In genomic region chr1:111602974-111603373, GRCh38 we compare ENCODE assay signal across 13 cellular contexts. TPM values are rescaled to one million over a fixed set of nuclear protein-coding genes. Genes with fewer than 3 reads are reported as not detected.
DNase-seq lines count a peak whose midpoint lies in the region; ATAC-seq and TF ChIP-seq lines count a peak whose summit lies in the region.
"Had no signal": no experiment of that assay in that cellular context is flagged by ENCODE, and none has a peak within 500 bp of the region (broad histone marks: within the 10 kb centered on the region; RNA-seq: fewer than 3 reads in every experiment).

No MANE protein-coding gene starts in this region.

- H2AFZ ChIP-seq in OCI-LY7 (ENCODE audit: low read length) = peak overlapping the region; percentile 66; the same call in 1 of the 2 replicates

- peak overlapping the region; percentile 75 for H3K27ac ChIP-seq in OCI-LY7 (ENCODE audit: low read depth, low read length, poor library complexity, severe bottlenecking)
- H3K27ac ChIP-seq: A549 had no signal

- intact Hi-C loops in activated CD4-positive, alpha-beta T cell treated with anti-CD3 and anti-CD28 coated beads, Interleukin-2, amount 10 ng/mL, durations not matched to agents 24 days and 14 days (cut with micrococcal nuclease) = loop anchor here (5.0 kb wide), 2 partner anchors 386 to 931 kb away; partner anchors contain the start of gene KCNA3
- intact Hi-C loops in OCI-LY7 (cut with micrococcal nuclease; ENCODE audit: unreplicated experiment) = loop anchor here (1.0 to 5.0 kb wide), 3 partner anchors 13 to 386 kb away; no protein-coding TSS in a partner anchor

- peak overlapping the region; percentile 98 for H3K27ac Mint-ChIP-seq in activated CD4-positive, alpha-beta T cell treated with anti-CD3 and anti-CD28 coated beads, Interleukin-2, amount 10 ng/mL, durations not matched to agents 24 days and 14 days
- peak overlapping the region; percentile 90 for H3K27ac Mint-ChIP-seq in activated naive CD8-positive, alpha-beta T cell treated with anti-CD3 and anti-CD28 coated beads, Interleukin-2, amount 10 ng/mL, durations not matched to agents 7 days and 5 days
- H3K27ac Mint-ChIP-seq in stimulated activated effector memory CD8-positive, alpha-beta T cell treated with anti-CD3 and anti-CD28 coated beads, Interleukin-12 subunit alpha, Interleukin-12 subunit beta, amount 100 ng/mL, for 72 hours = peak overlapping the region; percentile 96
- H3K27ac Mint-ChIP-seq: type B pancreatic cell had no signal

- H3K4me1 ChIP-seq in OCI-LY7 (ENCODE audit: insufficient read depth, low read length, poor library complexity, severe bottlenecking) = peaks cover 73% of the 10 kb centered on the region
- H3K4me1 ChIP-seq: A549 had no signal

- no peaks in the 10 kb centered on the region for H3K36me3 ChIP-seq in OCI-LY7 (ENCODE audit: insufficient read depth, low read length)
- H3K36me3 ChIP-seq: cardiac muscle cell had no signal

- no peaks in the 10 kb centered on the region for H4K20me1 ChIP-seq in OCI-LY7 (ENCODE audit: insufficient read depth, low read length)

- H3K9me3 Mint-ChIP-seq in activated CD4-positive, alpha-beta T cell treated with anti-CD3 and anti-CD28 coated beads, Interleukin-2, amount 10 ng/mL, durations not matched to agents 24 days and 14 days = peaks cover 12% of the 10 kb centered on the region
- no peaks in the 10 kb centered on the region for H3K9me3 Mint-ChIP-seq in activated naive CD8-positive, alpha-beta T cell treated with anti-CD3 and anti-CD28 coated beads, Interleukin-2, amount 10 ng/mL, durations not matched to agents 7 days and 5 days
- H3K9me3 Mint-ChIP-seq in stimulated activated effector memory CD8-positive, alpha-beta T cell treated with anti-CD3 and anti-CD28 coated beads, Interleukin-12 subunit alpha, Interleukin-12 subunit beta, amount 100 ng/mL, for 72 hours = no peaks in the 10 kb centered on the region
- H3K9me3 Mint-ChIP-seq: type B pancreatic cell had no signal

- no peaks in the 10 kb centered on the region for H3K79me2 ChIP-seq in OCI-LY7 (ENCODE audit: insufficient read depth, low read depth, low read length)

- BruUV-seq in OCI-LY7 (replicated peaks; lab: Mats Ljungman, UMichigan) = no TSS peak

- ATAC-seq in activated naive CD8-positive, alpha-beta T cell treated with anti-CD3 and anti-CD28 coated beads, Interleukin-2, amount 10 ng/mL, durations not matched to agents 7 days and 5 days (ENCODE audit: low read depth) = no peak
- peak; percentile 61 for ATAC-seq in stimulated activated effector memory CD8-positive, alpha-beta T cell treated with anti-CD3 and anti-CD28 coated beads, Interleukin-12 subunit alpha, Interleukin-12 subunit beta, amount 100 ng/mL, for 72 hours
- ATAC-seq in HG03460 (IDR thresholded peaks at IDR 0.05; ENCODE audit: unreplicated experiment) (no peak), GM19397 (IDR thresholded peaks at IDR 0.05; ENCODE audit: unreplicated experiment) (no peak)
- ATAC-seq: A549, Panc1 had no signal

- peak; percentile 79 for DNase-seq in activated CD4-positive, alpha-beta T cell treated with anti-CD3 and anti-CD28 coated beads, Interleukin-2, amount 10 ng/mL, durations not matched to agents 24 days and 14 days
- DNase-seq in activated CD4-positive, alpha-beta T cell treated with anti-CD3 and anti-CD28 coated beads for 1 hour = no peak
- DNase-seq in OCI-LY7 (ENCODE audit: low spot score) = no peak
- no peak for DNase-seq in activated naive CD8-positive, alpha-beta T cell treated with anti-CD3 and anti-CD28 coated beads, Interleukin-2, amount 10 ng/mL, durations not matched to agents 7 days and 5 days
- peak; percentile 40 to 85 for DNase-seq in stimulated activated effector memory CD8-positive, alpha-beta T cell treated with anti-CD3 and anti-CD28 coated beads, Interleukin-12 subunit alpha, Interleukin-12 subunit beta, amount 100 ng/mL, for 72 hours (ENCODE audit: low spot score in 2 of 2)
- DNase-seq in NCI-H345 treated with DMSO at 0.1 percent for 48 hours (lab: John Stamatoyannopoulos, UW; ENCODE audit: unreplicated experiment) = no peak
- DNase-seq: kidney had no signal

- POLR2A ChIA-PET in OCI-LY7 (lab: Charles Lee) = interaction anchor here (0.5 to 6.9 kb wide), 13 partner anchors 9 to 105 kb away, joined by 3 to 93 read pairs (median 4); partner anchors contain the start of gene RAP1A
- POLR2A ChIA-PET in activated naive CD8-positive, alpha-beta T cell treated with anti-CD3 and anti-CD28 coated beads, Interleukin-2, amount 10 ng/mL, durations not matched to agents 7 days and 5 days (lab: Charles Lee) = interaction anchor here (2.0 to 4.0 kb wide), 6 partner anchors 10 to 95 kb away, joined by 13 to 79 read pairs (median 24); partner anchors contain the start of gene RAP1A

- no peaks in the 10 kb centered on the region for H3K9me3 ChIP-seq in OCI-LY7 (ENCODE audit: low read length)
- H3K9me3 ChIP-seq: A549 had no signal

- peaks cover 32% of the 10 kb centered on the region for H3K36me3 Mint-ChIP-seq in activated CD4-positive, alpha-beta T cell treated with anti-CD3 and anti-CD28 coated beads, Interleukin-2, amount 10 ng/mL, durations not matched to agents 24 days and 14 days (ENCODE audit: low read depth)
- peaks cover 2% of the 10 kb centered on the region for H3K36me3 Mint-ChIP-seq in activated naive CD8-positive, alpha-beta T cell treated with anti-CD3 and anti-CD28 coated beads, Interleukin-2, amount 10 ng/mL, durations not matched to agents 7 days and 5 days
- peaks cover 41% of the 10 kb centered on the region for H3K36me3 Mint-ChIP-seq in stimulated activated effector memory CD8-positive, alpha-beta T cell treated with anti-CD3 and anti-CD28 coated beads, Interleukin-12 subunit alpha, Interleukin-12 subunit beta, amount 100 ng/mL, for 72 hours
- H3K36me3 Mint-ChIP-seq: type B pancreatic cell had no signal

- H3K9me2 ChIP-seq in OCI-LY7 (ENCODE audit: insufficient read depth, low read length) = no peaks in the 10 kb centered on the region

- peak overlapping the region; percentile 74 for H3K4me2 ChIP-seq in OCI-LY7 (ENCODE audit: low read length)
- H3K4me2 ChIP-seq: A549 had no signal

- CTCF ChIA-PET in OCI-LY7 (lab: Charles Lee; ENCODE audit: unreplicated experiment) = interaction anchor here (0.9 to 1.4 kb wide), 4 partner anchors 11 to 95 kb away, joined by 3 read pairs; no protein-coding TSS in a partner anchor

- peaks cover 76% of the 10 kb centered on the region for H3K4me1 Mint-ChIP-seq in activated CD4-positive, alpha-beta T cell treated with anti-CD3 and anti-CD28 coated beads, Interleukin-2, amount 10 ng/mL, durations not matched to agents 24 days and 14 days
- H3K4me1 Mint-ChIP-seq in activated naive CD8-positive, alpha-beta T cell treated with anti-CD3 and anti-CD28 coated beads, Interleukin-2, amount 10 ng/mL, durations not matched to agents 7 days and 5 days = peaks cover 63% of the 10 kb centered on the region
- H3K4me1 Mint-ChIP-seq in stimulated activated effector memory CD8-positive, alpha-beta T cell treated with anti-CD3 and anti-CD28 coated beads, Interleukin-12 subunit alpha, Interleukin-12 subunit beta, amount 100 ng/mL, for 72 hours = peaks cover 84% of the 10 kb centered on the region

- TF ChIP-seq CTCF in OCI-LY7 (conservative IDR thresholded peaks at IDR 0.05; ENCODE audit: low read length) = no peak

- no peaks in the 10 kb centered on the region for H3K27me3 Mint-ChIP-seq in activated CD4-positive, alpha-beta T cell treated with anti-CD3 and anti-CD28 coated beads, Interleukin-2, amount 10 ng/mL, durations not matched to agents 24 days and 14 days
- no peaks in the 10 kb centered on the region for H3K27me3 Mint-ChIP-seq in activated naive CD8-positive, alpha-beta T cell treated with anti-CD3 and anti-CD28 coated beads, Interleukin-2, amount 10 ng/mL, durations not matched to agents 7 days and 5 days

- H3K4me3 ChIP-seq in OCI-LY7 (ENCODE audit: low read depth, low read length, poor library complexity, severe bottlenecking) = peak overlapping the region; percentile 26
- H3K4me3 ChIP-seq: A549, cardiac muscle cell had no signal

- peak overlapping the region; percentile 87 for H3K4me3 Mint-ChIP-seq in activated CD4-positive, alpha-beta T cell treated with anti-CD3 and anti-CD28 coated beads, Interleukin-2, amount 10 ng/mL, durations not matched to agents 24 days and 14 days
- H3K4me3 Mint-ChIP-seq in activated naive CD8-positive, alpha-beta T cell treated with anti-CD3 and anti-CD28 coated beads, Interleukin-2, amount 10 ng/mL, durations not matched to agents 7 days and 5 days = peak overlapping the region; percentile 65
- peak overlapping the region; percentile 74 for H3K4me3 Mint-ChIP-seq in stimulated activated effector memory CD8-positive, alpha-beta T cell treated with anti-CD3 and anti-CD28 coated beads, Interleukin-12 subunit alpha, Interleukin-12 subunit beta, amount 100 ng/mL, for 72 hours
- H3K4me3 Mint-ChIP-seq: type B pancreatic cell had no signal

RNA-seq across cellular contexts. Expression of gene RAP1A, which starts 16.6 kb away (rescaled TPM):
- 306 and 307 TPM in 2 replicates for total RNA-seq in activated CD4-positive, alpha-beta T cell treated with anti-CD3 and anti-CD28 coated beads, Interleukin-2, amount 10 ng/mL, durations not matched to agents 24 days and 14 days
- 8.5 and 10.4 TPM in 2 replicates for total RNA-seq in OCI-LY7 (2014; rRNA removed; shearing (Covaris generic))
- total RNA-seq in OCI-LY7 (2022) = 72.0 and 86.3 TPM in 2 replicates
- 100 to 1,000 TPM; 134 to 139 TPM for total RNA-seq in activated naive CD8-positive, alpha-beta T cell treated with anti-CD3 and anti-CD28 coated beads, Interleukin-2, amount 10 ng/mL, durations not matched to agents 7 days and 5 days

Comparison
In these comparisons a context has a peak if more than half of its experiments do, and no peak if none do; other contexts are left out.
1. DNase-seq: peak in activated CD4-positive, alpha-beta T cell treated with anti-CD3 and anti-CD28 coated beads, Interleukin-2, amount 10 ng/mL, durations not matched to agents 24 days and 14 days (single experiment) and stimulated activated effector memory CD8-positive, alpha-beta T cell treated with anti-CD3 and anti-CD28 coated beads, Interleukin-12 subunit alpha, Interleukin-12 subunit beta, amount 100 ng/mL, for 72 hours (2 of 2); none in activated CD4-positive, alpha-beta T cell treated with anti-CD3 and anti-CD28 coated beads for 1 hour (single experiment), OCI-LY7 (single experiment), activated naive CD8-positive, alpha-beta T cell treated with anti-CD3 and anti-CD28 coated beads, Interleukin-2, amount 10 ng/mL, durations not matched to agents 7 days and 5 days (single experiment) and NCI-H345 treated with DMSO at 0.1 percent for 48 hours (single experiment).
2. Peak in every context shown above with its lines, with median percentiles within 50 percentile points of each other: H3K27ac Mint-ChIP-seq and H3K4me3 Mint-ChIP-seq.